ENCODE assay signal across 1 cellular context in the genomic region with DNA sequence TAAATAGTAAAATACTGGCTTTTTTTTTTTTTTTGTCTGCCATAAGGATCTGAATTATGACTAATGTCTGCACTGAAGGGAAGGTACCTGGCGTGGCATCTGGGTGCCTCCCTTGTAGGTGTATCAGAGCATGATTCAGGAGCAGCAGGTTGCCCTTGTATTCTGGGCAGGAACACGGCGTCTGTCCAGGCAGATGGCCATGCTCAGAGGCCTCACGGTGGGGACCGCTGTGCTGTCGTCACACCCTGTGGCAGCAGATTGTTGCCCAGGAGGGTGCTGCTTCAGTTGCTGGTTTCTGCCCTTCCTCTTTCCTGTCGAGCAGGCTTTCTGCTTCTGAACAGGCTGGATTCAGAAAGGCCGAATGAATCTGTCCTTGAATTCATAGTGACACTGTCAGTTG.
TF ChIP-seq lines count a peak whose summit lies in the region.

No MANE protein-coding gene starts in this region.

TF ChIP-seq in GM23338, 12 proteins besides CTCF, POLR2A, EP300 and RAD21 (continued from another document):
- TF ChIP-seq, protein P1, sequence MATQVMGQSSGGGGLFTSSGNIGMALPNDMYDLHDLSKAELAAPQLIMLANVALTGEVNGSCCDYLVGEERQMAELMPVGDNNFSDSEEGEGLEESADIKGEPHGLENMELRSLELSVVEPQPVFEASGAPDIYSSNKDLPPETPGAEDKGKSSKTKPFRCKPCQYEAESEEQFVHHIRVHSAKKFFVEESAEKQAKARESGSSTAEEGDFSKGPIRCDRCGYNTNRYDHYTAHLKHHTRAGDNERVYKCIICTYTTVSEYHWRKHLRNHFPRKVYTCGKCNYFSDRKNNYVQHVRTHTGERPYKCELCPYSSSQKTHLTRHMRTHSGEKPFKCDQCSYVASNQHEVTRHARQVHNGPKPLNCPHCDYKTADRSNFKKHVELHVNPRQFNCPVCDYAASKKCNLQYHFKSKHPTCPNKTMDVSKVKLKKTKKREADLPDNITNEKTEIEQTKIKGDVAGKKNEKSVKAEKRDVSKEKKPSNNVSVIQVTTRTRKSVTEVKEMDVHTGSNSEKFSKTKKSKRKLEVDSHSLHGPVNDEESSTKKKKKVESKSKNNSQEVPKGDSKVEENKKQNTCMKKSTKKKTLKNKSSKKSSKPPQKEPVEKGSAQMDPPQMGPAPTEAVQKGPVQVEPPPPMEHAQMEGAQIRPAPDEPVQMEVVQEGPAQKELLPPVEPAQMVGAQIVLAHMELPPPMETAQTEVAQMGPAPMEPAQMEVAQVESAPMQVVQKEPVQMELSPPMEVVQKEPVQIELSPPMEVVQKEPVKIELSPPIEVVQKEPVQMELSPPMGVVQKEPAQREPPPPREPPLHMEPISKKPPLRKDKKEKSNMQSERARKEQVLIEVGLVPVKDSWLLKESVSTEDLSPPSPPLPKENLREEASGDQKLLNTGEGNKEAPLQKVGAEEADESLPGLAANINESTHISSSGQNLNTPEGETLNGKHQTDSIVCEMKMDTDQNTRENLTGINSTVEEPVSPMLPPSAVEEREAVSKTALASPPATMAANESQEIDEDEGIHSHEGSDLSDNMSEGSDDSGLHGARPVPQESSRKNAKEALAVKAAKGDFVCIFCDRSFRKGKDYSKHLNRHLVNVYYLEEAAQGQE (IDR thresholded peaks at IDR 0.05; ENCODE audit: unreplicated experiment) = no peak
- no peak for TF ChIP-seq EZH2 (IDR thresholded peaks at IDR 0.05; ENCODE audit: low read depth, unreplicated experiment)
- no peak for TF ChIP-seq ZNF462 (CRISPR knock-in tag; IDR thresholded peaks at IDR 0.05)
- TF ChIP-seq POLR2AphosphoS5 (IDR thresholded peaks at IDR 0.05; ENCODE audit: low read depth) = no peak
- no peak for TF ChIP-seq EZH2phosphoT487 (IDR thresholded peaks at IDR 0.05; ENCODE audit: unreplicated experiment)
